8 cellular contexts compared by ENCODE assay signal in genomic region chr10:11147723-11148122, GRCh38.
DNase-seq lines count a peak whose midpoint lies in the region; ATAC-seq and TF ChIP-seq lines count a peak whose summit lies in the region.

No MANE protein-coding gene starts in this region.

- H3K4me3 Mint-ChIP-seq in CD14-positive monocyte (no peak overlapping the region), immature natural killer cell (peak overlapping the region; percentile 78 to 96 (median 83))

- ATAC-seq in GM19372 (IDR thresholded peaks at IDR 0.05; ENCODE audit: low read depth, unreplicated experiment) (peak; percentile 43), HG03045 (IDR thresholded peaks at IDR 0.05; ENCODE audit: unreplicated experiment) (no peak)
- ATAC-seq in activated CD4-positive, CD25-positive, alpha-beta regulatory T cell treated with anti-CD3 and anti-CD28 coated beads, Interleukin-2, amount 50 U/mL, for 24 hours = no peak

- H3K27ac Mint-ChIP-seq in CD14-positive monocyte (peak overlapping the region in 5 of 7 donors; percentile 48 to 85 (median 75)), immature natural killer cell (peak overlapping the region; percentile 94 to 100 (median 98))

- H3K4me1 Mint-ChIP-seq in CD14-positive monocyte (peaks cover 73% of the 10 kb centered on the region), immature natural killer cell (peaks cover 99 to 100% of the 10 kb centered on the region in 2 donors)

- intact Hi-C loops in CD14-positive monocyte (cut with micrococcal nuclease) = no loop called here

- DNase-seq in CD14-positive monocyte (ENCODE audit: low spot score) (peak; percentile 72), RPMI8226 (peak; percentile 55), immature natural killer cell (peak; percentile 41 to 47 (median 46)), NCI-H2227 treated with DMSO at 0.1 percent for 48 hours (lab: John Stamatoyannopoulos, UW) (no peak), NCI-H1105 (lab: John Stamatoyannopoulos, UW) (no peak)

- H3K36me3 Mint-ChIP-seq in CD14-positive monocyte (no peaks in the 10 kb centered on the region), immature natural killer cell (no peaks in the 10 kb centered on the region)

- H3K9me3 Mint-ChIP-seq in CD14-positive monocyte = peaks cover 0 to 2% (median 0%) of the 10 kb centered on the region in 7 donors
- no peaks in the 10 kb centered on the region for H3K9me3 Mint-ChIP-seq in immature natural killer cell

- H3K27me3 Mint-ChIP-seq in CD14-positive monocyte (ENCODE audit: low read depth in 3 of 3) = no peaks in the 10 kb centered on the region
- peaks cover 0 to 9% (median 5%) of the 10 kb centered on the region in 3 donors for H3K27me3 Mint-ChIP-seq in immature natural killer cell (ENCODE audit: low read depth in 3 of 3)

- TF ChIP-seq CTCF in CD14-positive monocyte (IDR thresholded peaks at IDR 0.05) = peak; percentile 46

Comparison
In these comparisons a context has a peak if more than half of its experiments do, and no peak if none do; other contexts are left out.
1. DNase-seq: peak in CD14-positive monocyte (single experiment), RPMI8226 (single experiment) and immature natural killer cell (3 of 3); none in NCI-H2227 treated with DMSO at 0.1 percent for 48 hours (single experiment) and NCI-H1105 (single experiment).
2. H3K4me3 Mint-ChIP-seq: peak in immature natural killer cell (5 of 5); none in CD14-positive monocyte (0 of 2).